Comparison of ENCODE assay signal across 8 cellular contexts in genomic region chr7:6385110-6385792, GRCh38. TPM values are rescaled to one million over a fixed set of nuclear protein-coding genes. Genes with fewer than 3 reads are reported as not detected.
DNase-seq lines count a peak whose midpoint lies in the region; ATAC-seq, FAIRE-seq and TF ChIP-seq lines count a peak whose summit lies in the region.

No MANE protein-coding gene starts in this region.

- H3K4me1 ChIP-seq in ascending aorta (peaks cover 21 to 54% of the 10 kb centered on the region in 2 donors), kidney (ENCODE audit: control insufficient read depth in 1 of 2, insufficient read depth in 1 of 2, low read depth in 1 of 2, low read length in 2 of 2) (peaks cover 10 to 13% of the 10 kb centered on the region in 2 donors)

- TF ChIP-seq CTCF in ascending aorta (IDR thresholded peaks at IDR 0.05) (no peak), kidney (IDR thresholded peaks at IDR 0.05; ENCODE audit: borderline replicate concordance, extremely low read depth, insufficient read depth) (no peak), GM10248 (IDR thresholded peaks at IDR 0.05; ENCODE audit: control extremely low read depth, extremely low read depth, low read depth, missing control alignments) (no peak)

- H3K4me3 ChIP-seq in ascending aorta (no peak overlapping the region), kidney (ENCODE audit: low read length in 2 of 2) (no peak overlapping the region)

- ATAC-seq in stimulated activated naive CD8-positive, alpha-beta T cell treated with anti-CD3 and anti-CD28 coated beads, Interleukin-15, Interleukin-2, amounts not matched to agents 100 U/mL and 50 U/mL, for 24 hours: no peak

- H3K4me1 Mint-ChIP-seq in stimulated activated naive CD8-positive, alpha-beta T cell treated with anti-CD3 and anti-CD28 coated beads, Interleukin-15, Interleukin-2, amounts not matched to agents 100 ng/mL and 50 ng/mL, for 24 hours (ENCODE audit: low read depth): peaks cover 68% of the 10 kb centered on the region

- H3K36me3 Mint-ChIP-seq in stimulated activated naive CD8-positive, alpha-beta T cell treated with anti-CD3 and anti-CD28 coated beads, Interleukin-15, Interleukin-2, amounts not matched to agents 100 ng/mL and 50 ng/mL, for 24 hours (ENCODE audit: low read depth): peaks cover 42% of the 10 kb centered on the region

- DNase-seq in stimulated activated naive CD8-positive, alpha-beta T cell treated with anti-CD3 and anti-CD28 coated beads, Interleukin-15, Interleukin-2, amounts not matched to agents 100 U/mL and 50 U/mL, for 24 hours: no peak
- DNase-seq in ascending aorta (ENCODE audit: low spot score in 2 of 2): no peak
- DNase-seq in kidney: no peak
- DNase-seq in stromal cell of bone marrow (ENCODE audit: low read depth): peak; percentile 93
- DNase-seq in head of caudate nucleus: no peak
- no peak for DNase-seq in GM10248 (ENCODE audit: extremely low spot score)
- DNase-seq in GM19238 (ENCODE audit: insufficient read length, low spot score): no peak

- no peak overlapping the region for H3K9ac ChIP-seq in kidney (ENCODE audit: low read length in 2 of 2)

- POLR2A ChIA-PET in GM10248 (lab: Yijun Ruan, JAX): interaction anchor here (0.6 kb wide), 1 partner anchor 388 kb away, joined by 3 read pairs; no protein-coding TSS in a partner anchor

- H3K9me3 Mint-ChIP-seq in stimulated activated naive CD8-positive, alpha-beta T cell treated with anti-CD3 and anti-CD28 coated beads, Interleukin-15, Interleukin-2, amounts not matched to agents 100 ng/mL and 50 ng/mL, for 24 hours: no peaks in the 10 kb centered on the region

- FAIRE-seq in kidney (lab: Jason Lieb, UNC): peak; percentile 55

- peak overlapping the region; percentile 70 to 82 for H3K27ac ChIP-seq in ascending aorta
- H3K27ac ChIP-seq in kidney (ENCODE audit: low read depth in 2 of 2, low read length in 2 of 2): peak overlapping the region; percentile 37 to 56

- H3K27me3 ChIP-seq in ascending aorta: no peaks in the 10 kb centered on the region

- H3K9me3 ChIP-seq in ascending aorta (no peaks in the 10 kb centered on the region), kidney (ENCODE audit: control insufficient read depth in 1 of 2, low read length in 2 of 2) (no peaks in the 10 kb centered on the region)

- peaks cover 10 to 25% of the 10 kb centered on the region in 2 donors for H3K36me3 ChIP-seq in ascending aorta
- peaks cover 5 to 7% of the 10 kb centered on the region in 2 donors for H3K36me3 ChIP-seq in kidney (ENCODE audit: control insufficient read depth in 1 of 2, insufficient read depth in 2 of 2, low read length in 2 of 2)

- H3K27ac Mint-ChIP-seq in stimulated activated naive CD8-positive, alpha-beta T cell treated with anti-CD3 and anti-CD28 coated beads, Interleukin-15, Interleukin-2, amounts not matched to agents 100 ng/mL and 50 ng/mL, for 24 hours: peak overlapping the region; percentile 70

- intact Hi-C loops in ascending aorta (cut with DNase I) (no loop called here), kidney (cut with DNase I) (no loop called here), head of caudate nucleus (cut with DNase I) (loop anchor here (10.0 kb wide), 1 partner anchor 50 kb away; no protein-coding TSS in a partner anchor)

- H3K4me3 Mint-ChIP-seq in stimulated activated naive CD8-positive, alpha-beta T cell treated with anti-CD3 and anti-CD28 coated beads, Interleukin-15, Interleukin-2, amounts not matched to agents 100 ng/mL and 50 ng/mL, for 24 hours: no peak overlapping the region

- CTCF ChIA-PET in GM10248 (lab: Yijun Ruan, JAX): interaction anchor here (0.8 to 2.2 kb wide), 3 partner anchors 8 to 359 kb away, joined by 3 to 5 read pairs (median 3); no protein-coding TSS in a partner anchor

- no peaks in the 10 kb centered on the region for H3K27me3 Mint-ChIP-seq in stimulated activated naive CD8-positive, alpha-beta T cell treated with anti-CD3 and anti-CD28 coated beads, Interleukin-15, Interleukin-2, amounts not matched to agents 100 ng/mL and 50 ng/mL, for 24 hours

RNA-seq across cellular contexts. Expression of gene RAC1, which starts 10.9 kb away (rescaled TPM):
- total RNA-seq in ascending aorta (96.3 TPM), kidney (321 TPM)
- 295 TPM for polyA plus RNA-seq in kidney (ENCODE audit: insufficient read depth, low read depth, low replicate concordance)

RNA-seq across cellular contexts. Expression of gene FAM220A, which starts 36.5 kb away (rescaled TPM):
- 13.0 TPM for total RNA-seq in ascending aorta
- total RNA-seq in kidney: 11.6 TPM
- 11.8 TPM for polyA plus RNA-seq in kidney (ENCODE audit: insufficient read depth, low read depth, low replicate concordance)
